Comparison of ENCODE assay signal across 18 cellular contexts in genomic region chr16:56910114-56910511, GRCh38. TPM values are rescaled to one million over a fixed set of nuclear protein-coding genes. Genes with fewer than 3 reads are reported as not detected.
DNase-seq lines count a peak whose midpoint lies in the region; ATAC-seq and TF ChIP-seq lines count a peak whose summit lies in the region.
"Had no signal": no experiment of that assay in that cellular context is flagged by ENCODE, and none has a peak within 500 bp of the region (broad histone marks: within the 10 kb centered on the region; RNA-seq: fewer than 3 reads in every experiment).

No MANE protein-coding gene starts in this region.

- peak overlapping the region; percentile 62 for H3K9ac ChIP-seq in GM23248

- no peak for TF ChIP-seq CTCF in AG04450 (IDR thresholded peaks at IDR 0.05; ENCODE audit: low read depth, low read length)
- TF ChIP-seq CTCF in nephron (IDR thresholded peaks at IDR 0.05; ENCODE audit: unreplicated experiment in 3 of 3): no peak

- no peaks in the 10 kb centered on the region for H3K36me3 ChIP-seq in GM23248 (ENCODE audit: low read depth)
- H3K36me3 ChIP-seq: upper lobe of left lung had no signal

- in situ Hi-C loops in GM23248 (cut with MboI): no loop called here

- H3K4me3 Mint-ChIP-seq in activated T-helper 17 cell treated with anti-CD3 and anti-CD28 coated beads, Interleukin-2, amount 50 U/mL, for 72 hours: peak overlapping the region; percentile 26
- no peak overlapping the region for H3K4me3 Mint-ChIP-seq in nephron
- no peak overlapping the region for H3K4me3 Mint-ChIP-seq in activated T-cell treated with anti-CD3 and anti-CD28 coated beads, Interleukin-2, amount 50 U/mL, for 72 hours
- H3K4me3 Mint-ChIP-seq: activated T-cell treated with anti-CD3 and anti-CD28 coated beads, Interleukin-2, amount 50 U/mL, for 4 hours; CD4-positive, alpha-beta T cell; T-helper 2 cell treated with Interferon-gamma antibody and Interleukin-4, amounts not matched to agents 5 μg/mL and 100 μg/mL, for 36 hours had no signal

- DNase-seq in AG04450 (ENCODE audit: low read depth, low spot score) (no peak), GM23248 (peak; percentile 33), NCI-H187 treated with DMSO at 0.1 percent for 48 hours (lab: John Stamatoyannopoulos, UW) (no peak), ecto neural progenitor cell (ENCODE audit: low spot score) (no peak)
- no peak for DNase-seq in stimulated activated CD4-positive, alpha-beta T cell treated with anti-CD3 and anti-CD28 coated beads, Interleukin-4, amount 100 ng/mL, for 4 hours
- no peak for DNase-seq in activated T-cell treated with anti-CD3 and anti-CD28 coated beads, Interleukin-2, amount 50 U/mL, for 72 hours
- DNase-seq: activated T-cell treated with anti-CD3 and anti-CD28 coated beads, Interleukin-2, amount 50 U/mL, for 4 hours; CD4-positive, alpha-beta T cell; GDM1; NCI-H524; occipital lobe had no signal

- CTCF ChIA-PET in AG04450 (lab: Charles Lee): interaction anchor here (1.6 kb wide), 1 partner anchor 43 kb away, joined by 8 read pairs; no protein-coding TSS in a partner anchor

- H3K9me3 ChIP-seq in AG04450 (ENCODE audit: control insufficient read depth, insufficient read depth, low read length) (no peaks in the 10 kb centered on the region; the same call in 1 of the 2 replicates), GM23248 (ENCODE audit: low read depth) (no peaks in the 10 kb centered on the region)
- H3K9me3 ChIP-seq: upper lobe of left lung had no signal

- POLR2A ChIA-PET in AG04450 (lab: Yijun Ruan, JAX): interaction anchor here (1.2 to 2.4 kb wide), 2 partner anchors 22 to 37 kb away, joined by 3 to 12 read pairs; partner anchors contain the start of gene HERPUD1

- H3K4me3 ChIP-seq in AG04450 (ENCODE audit: low read depth, low read length): no peak overlapping the region
- no peak overlapping the region for H3K4me3 ChIP-seq in GM23248
- H3K4me3 ChIP-seq: lung, upper lobe of left lung had no signal

- H3K9me3 Mint-ChIP-seq in activated T-helper 17 cell treated with anti-CD3 and anti-CD28 coated beads, Interleukin-2, amount 50 U/mL, for 72 hours: no peaks in the 10 kb centered on the region
- no peaks in the 10 kb centered on the region for H3K9me3 Mint-ChIP-seq in nephron
- peaks cover 0 to 1% of the 10 kb centered on the region in 2 donors for H3K9me3 Mint-ChIP-seq in activated T-cell treated with anti-CD3 and anti-CD28 coated beads, Interleukin-2, amount 50 U/mL, for 72 hours
- H3K9me3 Mint-ChIP-seq: activated T-cell treated with anti-CD3 and anti-CD28 coated beads, Interleukin-2, amount 50 U/mL, for 4 hours; T-helper 2 cell treated with Interferon-gamma antibody and Interleukin-4, amounts not matched to agents 5 μg/mL and 100 μg/mL, for 36 hours had no signal

- peaks cover 44% of the 10 kb centered on the region for H3K4me1 ChIP-seq in GM23248 (ENCODE audit: insufficient read depth)

- H3K27ac Mint-ChIP-seq in activated T-helper 17 cell treated with anti-CD3 and anti-CD28 coated beads, Interleukin-2, amount 50 U/mL, for 72 hours: no peak overlapping the region
- H3K27ac Mint-ChIP-seq in nephron: peak overlapping the region in 2 of 3 experiments; percentile 38 to 87
- H3K27ac Mint-ChIP-seq in activated T-cell treated with anti-CD3 and anti-CD28 coated beads, Interleukin-2, amount 50 U/mL, for 72 hours: no peak overlapping the region
- H3K27ac Mint-ChIP-seq: CD4-positive, alpha-beta T cell; T-helper 2 cell treated with Interferon-gamma antibody and Interleukin-4, amounts not matched to agents 5 μg/mL and 100 μg/mL, for 36 hours had no signal

- H3K27ac ChIP-seq in AG04450 (ENCODE audit: low read depth, low read length): peak overlapping the region; percentile 65
- peak overlapping the region; percentile 81 for H3K27ac ChIP-seq in GM23248
- H3K27ac ChIP-seq: foreskin keratinocyte had no signal

- H3K4me1 Mint-ChIP-seq in activated T-helper 17 cell treated with anti-CD3 and anti-CD28 coated beads, Interleukin-2, amount 50 U/mL, for 72 hours: peaks cover 5% of the 10 kb centered on the region
- peaks cover 64% of the 10 kb centered on the region for H3K4me1 Mint-ChIP-seq in nephron
- H3K4me1 Mint-ChIP-seq in activated T-cell treated with anti-CD3 and anti-CD28 coated beads, Interleukin-2, amount 50 U/mL, for 72 hours (ENCODE audit: low read depth): peaks cover 37% of the 10 kb centered on the region

- peaks cover 25% of the 10 kb centered on the region for H3F3A ChIP-seq in GM23248 (ENCODE audit: insufficient read depth)

- no peak overlapping the region for H2AFZ ChIP-seq in GM23248

- H3K4me2 ChIP-seq in GM23248 (ENCODE audit: unreplicated experiment): peak overlapping the region; percentile 46

- peak; percentile 8 for ATAC-seq in activated T-helper 17 cell treated with anti-CD3 and anti-CD28 coated beads, Interleukin-2, amount 50 U/mL, for 72 hours (replicated peaks)
- ATAC-seq in activated T-cell treated with anti-CD3 and anti-CD28 coated beads, Interleukin-2, amount 50 U/mL, for 72 hours (replicated peaks in 1 of 2): no peak
- ATAC-seq: Panc1 had no signal

- H3K79me2 ChIP-seq in GM23248 (ENCODE audit: insufficient read depth): no peaks in the 10 kb centered on the region

- H3K9me2 ChIP-seq in GM23248 (ENCODE audit: insufficient read depth): no peaks in the 10 kb centered on the region

- H3K36me3 Mint-ChIP-seq in activated T-helper 17 cell treated with anti-CD3 and anti-CD28 coated beads, Interleukin-2, amount 50 U/mL, for 72 hours (ENCODE audit: low read depth): no peaks in the 10 kb centered on the region
- no peaks in the 10 kb centered on the region for H3K36me3 Mint-ChIP-seq in nephron (ENCODE audit: low read depth)
- H3K36me3 Mint-ChIP-seq in activated T-cell treated with anti-CD3 and anti-CD28 coated beads, Interleukin-2, amount 50 U/mL, for 72 hours (ENCODE audit: insufficient read depth in 2 of 2): no peaks in the 10 kb centered on the region

- H3K27me3 Mint-ChIP-seq in activated T-helper 17 cell treated with anti-CD3 and anti-CD28 coated beads, Interleukin-2, amount 50 U/mL, for 72 hours: peaks cover 4% of the 10 kb centered on the region
- no peaks in the 10 kb centered on the region for H3K27me3 Mint-ChIP-seq in nephron (ENCODE audit: low read depth)
- H3K27me3 Mint-ChIP-seq in activated T-cell treated with anti-CD3 and anti-CD28 coated beads, Interleukin-2, amount 50 U/mL, for 72 hours (ENCODE audit: low read depth): peaks cover 7% of the 10 kb centered on the region
- H3K27me3 Mint-ChIP-seq: CD4-positive, alpha-beta T cell had no signal

- no peaks in the 10 kb centered on the region for H3K27me3 ChIP-seq in AG04450 (ENCODE audit: control insufficient read depth, insufficient read depth, low read length)
- H3K27me3 ChIP-seq in GM23248 (replicated peaks; ENCODE audit: insufficient read depth): no peaks in the 10 kb centered on the region
- H3K27me3 ChIP-seq: foreskin keratinocyte, upper lobe of left lung had no signal

- WGBS in GM23248 (ENCODE audit: low coverage in 1 of 2, low lambda C conversion rate in 2 of 2, missing lambda C conversion rate in 2 of 2), 2 experiments: 95 to 99% methylated on average over 5 of the region's 5 CpGs

- H4K20me1 ChIP-seq in GM23248 (ENCODE audit: insufficient read depth): no peaks in the 10 kb centered on the region

RNA-seq across cellular contexts. Expression of gene HERPUD1, which starts 21.8 kb away (rescaled TPM):
- polyA plus RNA-seq in AG04450 (2011; rRNA removed): 207 and 215 TPM in 2 replicates
- polyA minus RNA-seq in AG04450 (2011; rRNA and poly(A)+ RNA removed): 243 and 282 TPM in 2 replicates
- total RNA-seq in GM23248 (2014; rRNA removed; shearing (Covaris generic)): 218 TPM in 2 replicates
- 299 and 302 TPM in 2 replicates for polyA plus RNA-seq in GM23248 (2016; fragmentation: Nextera tagmentation; extraction: Ambion mirVana)
- total RNA-seq in activated T-helper 17 cell treated with anti-CD3 and anti-CD28 coated beads, Interleukin-2, amount 50 U/mL, for 72 hours: 100 to 1,000 TPM; 162 to 186 TPM
- 100 to 1,000 TPM; 350 to 403 TPM for total RNA-seq in activated T-cell treated with anti-CD3 and anti-CD28 coated beads, Interleukin-2, amount 50 U/mL, for 72 hours

RNA-seq across cellular contexts. Expression of gene SLC12A3, which starts 45.1 kb away (rescaled TPM):
- polyA plus RNA-seq in AG04450 (2011; rRNA removed): not detected in 2 replicates
- polyA minus RNA-seq in AG04450 (2011; rRNA and poly(A)+ RNA removed): not detected in 2 replicates
- total RNA-seq in GM23248 (2014; rRNA removed; shearing (Covaris generic)): not detected in 2 replicates
- polyA plus RNA-seq in GM23248 (2016; fragmentation: Nextera tagmentation; extraction: Ambion mirVana): not detected in 2 replicates
- not detected for total RNA-seq in activated T-helper 17 cell treated with anti-CD3 and anti-CD28 coated beads, Interleukin-2, amount 50 U/mL, for 72 hours
- not detected for total RNA-seq in activated T-cell treated with anti-CD3 and anti-CD28 coated beads, Interleukin-2, amount 50 U/mL, for 72 hours
- total RNA-seq: activated T-cell treated with anti-CD3 and anti-CD28 coated beads, Interleukin-2, amount 50 U/mL, for 4 hours; CD4-positive, alpha-beta T cell; foreskin keratinocyte; lung; occipital lobe had no signal
- polyA plus RNA-seq: foreskin keratinocyte had no signal

RNA-seq across cellular contexts. Expression of gene CETP, which starts 51.6 kb away (rescaled TPM):
- 0.09 and 0.17 TPM in 2 replicates for polyA plus RNA-seq in AG04450 (2011; rRNA removed)
- not detected in 2 replicates for polyA minus RNA-seq in AG04450 (2011; rRNA and poly(A)+ RNA removed)
- total RNA-seq in GM23248 (2014; rRNA removed; shearing (Covaris generic)): not detected in 2 replicates
- not detected in 2 replicates for polyA plus RNA-seq in GM23248 (2016; fragmentation: Nextera tagmentation; extraction: Ambion mirVana)
- not detected for total RNA-seq in activated T-helper 17 cell treated with anti-CD3 and anti-CD28 coated beads, Interleukin-2, amount 50 U/mL, for 72 hours
- under 1 TPM in 1 of 2 donors, not detected in 1; 0.36 TPM for total RNA-seq in activated T-cell treated with anti-CD3 and anti-CD28 coated beads, Interleukin-2, amount 50 U/mL, for 72 hours
- total RNA-seq: CD4-positive, alpha-beta T cell; foreskin keratinocyte had no signal
- polyA plus RNA-seq: foreskin keratinocyte had no signal

Comparison
In these comparisons a context has a peak if more than half of its experiments do, and no peak if none do; other contexts are left out.
1. H3K27ac Mint-ChIP-seq: peak in nephron (2 of 3); none in activated T-helper 17 cell treated with anti-CD3 and anti-CD28 coated beads, Interleukin-2, amount 50 U/mL, for 72 hours (single experiment) and activated T-cell treated with anti-CD3 and anti-CD28 coated beads, Interleukin-2, amount 50 U/mL, for 72 hours (single experiment).